18 cellular contexts compared by ENCODE assay signal in the genomic region with DNA sequence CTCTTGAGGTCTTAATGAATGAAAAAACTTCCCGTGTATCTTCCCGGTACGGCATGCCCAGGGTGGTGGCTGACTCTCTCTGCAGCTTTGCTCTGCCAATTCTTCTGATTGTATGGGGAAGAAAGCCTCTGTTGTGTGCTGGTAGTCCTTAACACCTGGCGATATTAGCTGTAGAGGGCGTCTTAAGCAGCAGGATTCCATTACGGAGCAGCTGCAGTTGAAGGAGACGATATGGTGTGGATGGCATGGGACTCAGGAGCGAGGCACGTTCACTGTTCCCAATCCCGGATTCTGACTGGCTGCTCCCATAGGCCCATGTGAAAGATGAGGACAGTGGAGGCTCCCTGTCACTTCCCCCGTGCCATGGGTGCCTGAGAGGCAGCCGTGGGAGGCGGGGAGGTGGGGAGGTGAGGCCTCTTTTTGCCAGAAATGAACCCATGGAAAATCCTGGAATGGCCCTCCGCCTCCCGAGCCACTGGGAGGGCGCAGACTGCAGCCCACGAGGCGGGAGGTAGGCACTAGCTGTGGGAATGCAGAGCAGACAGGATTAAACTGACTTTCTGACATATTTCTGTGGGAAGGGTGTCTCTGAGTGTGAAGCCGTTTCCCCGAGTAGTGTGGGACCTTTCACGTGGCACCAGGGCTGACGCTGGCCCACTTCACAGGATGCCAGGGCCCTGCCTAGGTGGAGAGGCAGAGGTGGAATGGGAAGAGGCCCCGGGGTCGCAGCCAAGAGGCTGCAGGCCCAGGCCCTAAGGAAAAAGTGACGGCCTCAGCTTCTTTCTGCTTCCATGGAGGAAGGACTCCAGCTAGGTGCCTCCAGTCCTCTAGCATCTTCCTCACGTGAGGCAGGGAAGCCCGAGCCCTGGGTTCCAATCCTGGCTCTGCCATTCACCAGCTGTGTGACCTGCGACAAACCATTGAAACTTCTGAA.
"Had no signal": no experiment of that assay in that cellular context is flagged by ENCODE, and none has a peak within 500 bp of the region (broad histone marks: within the 10 kb centered on the region; RNA-seq: fewer than 3 reads in every experiment).

No MANE protein-coding gene starts in this region.

- H3K36me3 ChIP-seq: neutrophil, thyroid gland, uterus, WERI-Rb-1 had no signal

- H3K27ac ChIP-seq: neutrophil, parathyroid adenoma, thyroid gland, uterus, WERI-Rb-1 had no signal

- FAIRE-seq: islet of Langerhans had no signal

- H3K4me1 Mint-ChIP-seq: activated CD4-positive, alpha-beta memory T cell treated with anti-CD3 and anti-CD28 coated beads, Interleukin-2, amount 10 ng/mL, durations not matched to agents 7 days and 5 days; activated CD4-positive, alpha-beta T cell treated with anti-CD3 and anti-CD28 coated beads for 36 hours; activated naive CD8-positive, alpha-beta T cell treated with anti-CD3 and anti-CD28 coated beads, Interleukin-2, amount 10 ng/mL, durations not matched to agents 7 days and 5 days; naive thymus-derived CD4-positive, alpha-beta T cell had no signal

- H3K27me3 ChIP-seq: thyroid gland, uterus had no signal

- H3K4me3 Mint-ChIP-seq: activated CD4-positive, alpha-beta memory T cell treated with anti-CD3 and anti-CD28 coated beads, Interleukin-2, amount 10 ng/mL, durations not matched to agents 7 days and 5 days; activated CD4-positive, alpha-beta T cell treated with anti-CD3 and anti-CD28 coated beads for 36 hours; activated naive CD8-positive, alpha-beta T cell treated with anti-CD3 and anti-CD28 coated beads, Interleukin-2, amount 10 ng/mL, durations not matched to agents 7 days and 5 days; activated T-cell treated with anti-CD3 and anti-CD28 coated beads, Interleukin-2, amount 50 U/mL, for 72 hours; dendritic cell treated with granulocyte-macrophage colony-stimulating factor and Interleukin-4, amounts not matched to agents 40 ng/mL and 50 ng/mL, for 4 days; naive thymus-derived CD4-positive, alpha-beta T cell; T-helper 17 cell had no signal

- H3K9ac ChIP-seq: parathyroid adenoma had no signal

- H3K4me3 ChIP-seq: thyroid gland, uterus had no signal

- ATAC-seq: activated CD4-positive, alpha-beta T cell treated with anti-CD3 and anti-CD28 coated beads for 36 hours; activated T-cell treated with anti-CD3 and anti-CD28 coated beads, Interleukin-2, amount 50 U/mL, for 72 hours; naive thymus-derived CD4-positive, alpha-beta T cell; T-helper 17 cell had no signal

- H3K9me3 Mint-ChIP-seq: dendritic cell treated with granulocyte-macrophage colony-stimulating factor and Interleukin-4, amounts not matched to agents 40 ng/mL and 50 ng/mL, for 4 days had no signal

- DNase-seq: activated CD4-positive, alpha-beta memory T cell treated with anti-CD3 and anti-CD28 coated beads, Interleukin-2, amount 10 ng/mL, durations not matched to agents 7 days and 5 days; activated CD4-positive, alpha-beta T cell treated with anti-CD3 and anti-CD28 coated beads for 36 hours; activated naive CD8-positive, alpha-beta T cell treated with anti-CD3 and anti-CD28 coated beads, Interleukin-2, amount 10 ng/mL, durations not matched to agents 7 days and 5 days; activated T-cell treated with anti-CD3 and anti-CD28 coated beads, Interleukin-2, amount 50 U/mL, for 72 hours; central memory CD4-positive, alpha-beta T cell; erythroblast; naive thymus-derived CD4-positive, alpha-beta T cell; stimulated activated CD4-positive, alpha-beta T cell treated with anti-CD3 and anti-CD28 coated beads, Interleukin-12 subunit alpha, Interleukin-12 subunit beta, amount 100 ng/mL, for 4 hours; stimulated activated CD4-positive, alpha-beta T cell treated with anti-CD3 and anti-CD28 coated beads, Interleukin-2, amount 100 ng/mL, for 24 hours; T-helper 17 cell; thyroid gland; uterus; WERI-Rb-1 had no signal

- H2AFZ ChIP-seq: parathyroid adenoma had no signal

- H3K9me3 ChIP-seq: neutrophil, thyroid gland, uterus had no signal

- H3K27ac Mint-ChIP-seq: activated CD4-positive, alpha-beta memory T cell treated with anti-CD3 and anti-CD28 coated beads, Interleukin-2, amount 10 ng/mL, durations not matched to agents 7 days and 5 days; activated CD4-positive, alpha-beta T cell treated with anti-CD3 and anti-CD28 coated beads for 36 hours; activated naive CD8-positive, alpha-beta T cell treated with anti-CD3 and anti-CD28 coated beads, Interleukin-2, amount 10 ng/mL, durations not matched to agents 7 days and 5 days; activated T-cell treated with anti-CD3 and anti-CD28 coated beads, Interleukin-2, amount 50 U/mL, for 72 hours; dendritic cell treated with granulocyte-macrophage colony-stimulating factor and Interleukin-4, amounts not matched to agents 40 ng/mL and 50 ng/mL, for 4 days; naive thymus-derived CD4-positive, alpha-beta T cell; T-helper 17 cell had no signal

- H3K4me1 ChIP-seq: parathyroid adenoma, uterus had no signal

- H3K36me3 Mint-ChIP-seq: activated naive CD8-positive, alpha-beta T cell treated with anti-CD3 and anti-CD28 coated beads, Interleukin-2, amount 10 ng/mL, durations not matched to agents 7 days and 5 days; brain had no signal

- H3K79me2 ChIP-seq: parathyroid adenoma had no signal
